Comparison of ENCODE assay signal across 16 cellular contexts in genomic region chr3:113660901-113661300, GRCh38. TPM values are rescaled to one million over a fixed set of nuclear protein-coding genes. Genes with fewer than 3 reads are reported as not detected.
DNase-seq lines count a peak whose midpoint lies in the region; ATAC-seq, FAIRE-seq and TF ChIP-seq lines count a peak whose summit lies in the region.
"Had no signal": no experiment of that assay in that cellular context is flagged by ENCODE, and none has a peak within 500 bp of the region (broad histone marks: within the 10 kb centered on the region; RNA-seq: fewer than 3 reads in every experiment).

No MANE protein-coding gene starts in this region.

- FAIRE-seq in astrocyte (lab: Jason Lieb, UNC) = no peak
- FAIRE-seq: frontal cortex had no signal

- intact Hi-C loops in right cardiac atrium (cut with DNase I) = no loop called here
- intact Hi-C loops in breast epithelium (cut with DNase I; ENCODE audit: low total_unique reads) = no loop called here

- H3K36me3 Mint-ChIP-seq in astrocyte (ENCODE audit: low read depth, unreplicated experiment) = peaks cover 37% of the 10 kb centered on the region

- 80% methylated on average over 4 of the region's 4 CpGs for WGBS in right cardiac atrium

- H3K27ac Mint-ChIP-seq in astrocyte (ENCODE audit: unreplicated experiment) = no peak overlapping the region
- H3K27ac Mint-ChIP-seq: activated T-helper 17 cell treated with anti-CD3 and anti-CD28 coated beads, Interleukin-2, amount 50 U/mL, for 72 hours had no signal

- no peaks in the 10 kb centered on the region for H3K27me3 ChIP-seq in astrocyte (ENCODE audit: insufficient read depth, low read length)
- no peaks in the 10 kb centered on the region for H3K27me3 ChIP-seq in right cardiac atrium (ENCODE audit: control insufficient read depth, insufficient read depth)
- H3K27me3 ChIP-seq in skeletal muscle satellite cell (ENCODE audit: control insufficient read depth, insufficient read depth, low read length) = no peaks in the 10 kb centered on the region
- H3K27me3 ChIP-seq in breast epithelium = no peaks in the 10 kb centered on the region

- ATAC-seq in right cardiac atrium = peak; percentile 74 to 76
- ATAC-seq: activated T-helper 17 cell treated with anti-CD3 and anti-CD28 coated beads, Interleukin-2, amount 50 U/mL, for 72 hours had no signal

- peak; percentile 31 to 43 for DNase-seq in Kasumi-1 (lab: John Stamatoyannopoulos, UW)
- peak; percentile 50 for DNase-seq in astrocyte (ENCODE audit: low read depth)
- no peak for DNase-seq in right cardiac atrium
- no peak for DNase-seq in SIG-M5 (lab: John Stamatoyannopoulos, UW)
- no peak for DNase-seq in AML-193 (lab: John Stamatoyannopoulos, UW)
- DNase-seq in breast epithelium (ENCODE audit: low spot score in 2 of 2) = no peak
- DNase-seq in DMS79 treated with DMSO at 0.1 percent for 48 hours (lab: John Stamatoyannopoulos, UW) = no peak
- DNase-seq: CD4-positive, alpha-beta memory T cell; islet precursor cell; NCI-H146; NCI-H748 treated with DMSO at 0.1 percent for 48 hours; stimulated activated naive CD4-positive, alpha-beta T cell treated with Interleukin-2 at 50 U/mL for 16 hours; T1000 had no signal

- H3K9me3 Mint-ChIP-seq in astrocyte (ENCODE audit: unreplicated experiment) = peaks cover 5% of the 10 kb centered on the region
- H3K9me3 Mint-ChIP-seq: activated T-helper 17 cell treated with anti-CD3 and anti-CD28 coated beads, Interleukin-2, amount 50 U/mL, for 72 hours had no signal

- no peak overlapping the region for H2AFZ ChIP-seq in astrocyte (ENCODE audit: low read depth, low read length)

- H3K4me2 ChIP-seq in astrocyte (ENCODE audit: low read length) = no peak overlapping the region
- peak overlapping the region; percentile 33 for H3K4me2 ChIP-seq in skeletal muscle satellite cell (ENCODE audit: low read length)

- H3K4me3 Mint-ChIP-seq in astrocyte (ENCODE audit: unreplicated experiment) = no peak overlapping the region
- H3K4me3 Mint-ChIP-seq: activated T-helper 17 cell treated with anti-CD3 and anti-CD28 coated beads, Interleukin-2, amount 50 U/mL, for 72 hours; CD4-positive, alpha-beta memory T cell had no signal

- H3K36me3 ChIP-seq in astrocyte (ENCODE audit: insufficient read depth, low read length) (peaks cover 16% of the 10 kb centered on the region), skeletal muscle satellite cell (ENCODE audit: insufficient read depth, low read length) (peaks cover 34% of the 10 kb centered on the region), breast epithelium (peaks cover 4% of the 10 kb centered on the region)

- H3K4me1 Mint-ChIP-seq in astrocyte (ENCODE audit: low read depth, unreplicated experiment) = no peaks in the 10 kb centered on the region
- H3K4me1 Mint-ChIP-seq: activated T-helper 17 cell treated with anti-CD3 and anti-CD28 coated beads, Interleukin-2, amount 50 U/mL, for 72 hours had no signal

- no peaks in the 10 kb centered on the region for H4K20me1 ChIP-seq in astrocyte (ENCODE audit: insufficient read depth, low read length)

- no peaks in the 10 kb centered on the region for H3K9me3 ChIP-seq in astrocyte (ENCODE audit: insufficient read depth, low read depth, low read length)
- H3K9me3 ChIP-seq in right cardiac atrium (ENCODE audit: control insufficient read depth, low read length) = no peaks in the 10 kb centered on the region
- no peaks in the 10 kb centered on the region for H3K9me3 ChIP-seq in skeletal muscle satellite cell (replicated peaks; ENCODE audit: low read length)
- H3K9me3 ChIP-seq in breast epithelium = no peaks in the 10 kb centered on the region

- H3K79me2 ChIP-seq in astrocyte (ENCODE audit: insufficient read depth, low read length) = no peaks in the 10 kb centered on the region

- no peaks in the 10 kb centered on the region for H3K4me1 ChIP-seq in astrocyte (ENCODE audit: insufficient read depth, low read length)
- H3K4me1 ChIP-seq in right cardiac atrium (ENCODE audit: control insufficient read depth, insufficient read depth, low read length) = peaks cover 7% of the 10 kb centered on the region
- H3K4me1 ChIP-seq in skeletal muscle satellite cell (ENCODE audit: control insufficient read depth, insufficient read depth, low read length) = peaks cover 15% of the 10 kb centered on the region
- H3K4me1 ChIP-seq in breast epithelium = no peaks in the 10 kb centered on the region

- TF ChIP-seq CTCF in astrocyte (IDR thresholded peaks at IDR 0.05; ENCODE audit: insufficient read depth, low read depth, low read length) (no peak), breast epithelium (IDR thresholded peaks at IDR 0.05) (no peak)

- H3K9ac ChIP-seq in astrocyte (ENCODE audit: low read length) = no peak overlapping the region
- H3K9ac ChIP-seq in skeletal muscle satellite cell (ENCODE audit: low read depth, low read length) = peak overlapping the region; percentile 43

- H3K27ac ChIP-seq in astrocyte (ENCODE audit: low read depth, low read length) = no peak overlapping the region
- H3K27ac ChIP-seq in right cardiac atrium (ENCODE audit: low read length) = peak overlapping the region; percentile 91
- no peak overlapping the region for H3K27ac ChIP-seq in breast epithelium

- no peak for TF ChIP-seq POLR2A in breast epithelium (IDR thresholded peaks at IDR 0.05)

- H3K4me3 ChIP-seq in astrocyte (ENCODE audit: insufficient read depth, low read depth, low read length) = no peak overlapping the region
- no peak overlapping the region for H3K4me3 ChIP-seq in right cardiac atrium (ENCODE audit: low read length)
- H3K4me3 ChIP-seq in skeletal muscle satellite cell (ENCODE audit: low read length) = peak overlapping the region; percentile 25
- H3K4me3 ChIP-seq in breast epithelium = no peak overlapping the region

- H3K27me3 Mint-ChIP-seq in astrocyte (ENCODE audit: low read depth, unreplicated experiment) = no peaks in the 10 kb centered on the region
- H3K27me3 Mint-ChIP-seq: activated T-helper 17 cell treated with anti-CD3 and anti-CD28 coated beads, Interleukin-2, amount 50 U/mL, for 72 hours; CD4-positive, alpha-beta memory T cell had no signal

RNA-seq across cellular contexts. Expression of gene USF3, which starts 35.5 kb away (rescaled TPM):
- total RNA-seq in astrocyte (10.0 and 11.8 TPM in 2 replicates), right cardiac atrium (10 to 100 TPM; 13.4 to 15.4 (median 14.4) TPM), breast epithelium (10 to 100 TPM; 19.7 to 38.9 (median 28.5) TPM)
- polyA plus RNA-seq in right cardiac atrium = 6.3 TPM
- total RNA-seq in skeletal muscle satellite cell (2012; rRNA removed) = 5.0 and 6.1 TPM in 2 replicates

Comparison
In these comparisons a context has a peak if more than half of its experiments do, and no peak if none do; other contexts are left out.
1. DNase-seq: peak in Kasumi-1 (2 of 2) and astrocyte (single experiment); none in right cardiac atrium (0 of 3), SIG-M5 (single experiment), AML-193 (0 of 2), breast epithelium (0 of 2) and DMS79 treated with DMSO at 0.1 percent for 48 hours (single experiment).